ENCODE assay signal across 1 cellular context in genomic region chr20:57092112-57092899, GRCh38.
TF ChIP-seq lines count a peak whose summit lies in the region.

No MANE protein-coding gene starts in this region.

TF ChIP-seq in HepG2, 621 proteins besides CTCF, POLR2A, EP300 and RAD21 (continued from another document and continues in another):
- TF ChIP-seq KDM4B (CRISPR knock-in tag; IDR thresholded peaks at IDR 0.05) (peak; percentile 75; the same call in 1 of the 2 replicates), KLF13 (CRISPR knock-in tag; IDR thresholded peaks at IDR 0.05) (0 out of 2 replicates have a peak, but pooled peaks have one; percentile 36), ZNF615 (CRISPR knock-in tag; IDR thresholded peaks at IDR 0.05; ENCODE audit: borderline replicate concordance) (no peak), ZNF782 (CRISPR knock-in tag; IDR thresholded peaks at IDR 0.05; ENCODE audit: borderline replicate concordance) (peak; percentile 70; the same call in 1 of the 2 replicates), STAG1 (CRISPR knock-in tag; IDR thresholded peaks at IDR 0.05) (peak; percentile 93), HNRNPL (IDR thresholded peaks at IDR 0.05; ENCODE audit: low read depth, low read length) (peak; percentile 76; the same call in 1 of the 2 replicates), ZNF567 (CRISPR knock-in tag; IDR thresholded peaks at IDR 0.05; ENCODE audit: borderline replicate concordance) (0 out of 2 replicates have a peak, but pooled peaks have one; percentile 11), ZNF160 (CRISPR knock-in tag; IDR thresholded peaks at IDR 0.05) (peak; percentile 58; the same call in 1 of the 2 replicates), MED1 (CRISPR knock-in tag; IDR thresholded peaks at IDR 0.05) (peak; percentile 42; the same call in 1 of the 2 replicates), ZNF768 (CRISPR knock-in tag; IDR thresholded peaks at IDR 0.05) (peak; percentile 78; the same call in 1 of the 2 replicates), ZNF614 (CRISPR knock-in tag; IDR thresholded peaks at IDR 0.05; ENCODE audit: borderline replicate concordance) (peak; percentile 27; the same call in 1 of the 2 replicates), MTF2 (CRISPR knock-in tag; IDR thresholded peaks at IDR 0.05; ENCODE audit: borderline replicate concordance) (peak; percentile 67; the same call in 1 of the 2 replicates), ZNF724P (CRISPR knock-in tag; IDR thresholded peaks at IDR 0.05; ENCODE audit: borderline replicate concordance) (peak; percentile 16; the same call in 1 of the 2 replicates), ZNF318 (CRISPR knock-in tag; IDR thresholded peaks at IDR 0.05) (peak; percentile 38; the same call in 1 of the 2 replicates), HNF4G (IDR thresholded peaks at IDR 0.05; ENCODE audit: borderline replicate concordance, low read depth, low read length) (no peak), HNF4G (CRISPR knock-in tag; IDR thresholded peaks at IDR 0.05; ENCODE audit: borderline replicate concordance, low read depth) (no peak), WIZ (CRISPR knock-in tag; IDR thresholded peaks at IDR 0.05) (no peak), ZNF557 (CRISPR knock-in tag; IDR thresholded peaks at IDR 0.05) (no peak), ZNF775 (CRISPR knock-in tag; IDR thresholded peaks at IDR 0.05; ENCODE audit: borderline replicate concordance) (no peak), MEIS1 (CRISPR knock-in tag; IDR thresholded peaks at IDR 0.05; ENCODE audit: borderline replicate concordance) (peak; percentile 73; the same call in 1 of the 2 replicates), YY1 (IDR thresholded peaks at IDR 0.05; ENCODE audit: insufficient read depth, insufficient replicate concordance, low read depth, low read length) (peak; percentile 30), ZNF577 (CRISPR knock-in tag; IDR thresholded peaks at IDR 0.05; ENCODE audit: borderline replicate concordance, low read depth) (0 out of 2 replicates have a peak, but pooled peaks have one; percentile 71), FOXA1 (IDR thresholded peaks at IDR 0.05) (no peak), FOXA1 (CRISPR knock-in tag; IDR thresholded peaks at IDR 0.05) (peak; percentile 70), ZNF253 (CRISPR knock-in tag; IDR thresholded peaks at IDR 0.05; ENCODE audit: borderline replicate concordance) (no peak), SRSF1 (optimal IDR thresholded peaks at IDR 0.05; ENCODE audit: low read depth, low read length) (peak; percentile 44), MZF1 (CRISPR knock-in tag; IDR thresholded peaks at IDR 0.05; ENCODE audit: borderline replicate concordance) (0 out of 2 replicates have a peak, but pooled peaks have one; percentile 63), SPEN (CRISPR knock-in tag; IDR thresholded peaks at IDR 0.05; ENCODE audit: low read depth) (peak; percentile 46; the same call in 1 of the 2 replicates), BORCS8-MEF2B (CRISPR knock-in tag; IDR thresholded peaks at IDR 0.05) (peak; percentile 85)
- TF ChIP-seq, protein P1, sequence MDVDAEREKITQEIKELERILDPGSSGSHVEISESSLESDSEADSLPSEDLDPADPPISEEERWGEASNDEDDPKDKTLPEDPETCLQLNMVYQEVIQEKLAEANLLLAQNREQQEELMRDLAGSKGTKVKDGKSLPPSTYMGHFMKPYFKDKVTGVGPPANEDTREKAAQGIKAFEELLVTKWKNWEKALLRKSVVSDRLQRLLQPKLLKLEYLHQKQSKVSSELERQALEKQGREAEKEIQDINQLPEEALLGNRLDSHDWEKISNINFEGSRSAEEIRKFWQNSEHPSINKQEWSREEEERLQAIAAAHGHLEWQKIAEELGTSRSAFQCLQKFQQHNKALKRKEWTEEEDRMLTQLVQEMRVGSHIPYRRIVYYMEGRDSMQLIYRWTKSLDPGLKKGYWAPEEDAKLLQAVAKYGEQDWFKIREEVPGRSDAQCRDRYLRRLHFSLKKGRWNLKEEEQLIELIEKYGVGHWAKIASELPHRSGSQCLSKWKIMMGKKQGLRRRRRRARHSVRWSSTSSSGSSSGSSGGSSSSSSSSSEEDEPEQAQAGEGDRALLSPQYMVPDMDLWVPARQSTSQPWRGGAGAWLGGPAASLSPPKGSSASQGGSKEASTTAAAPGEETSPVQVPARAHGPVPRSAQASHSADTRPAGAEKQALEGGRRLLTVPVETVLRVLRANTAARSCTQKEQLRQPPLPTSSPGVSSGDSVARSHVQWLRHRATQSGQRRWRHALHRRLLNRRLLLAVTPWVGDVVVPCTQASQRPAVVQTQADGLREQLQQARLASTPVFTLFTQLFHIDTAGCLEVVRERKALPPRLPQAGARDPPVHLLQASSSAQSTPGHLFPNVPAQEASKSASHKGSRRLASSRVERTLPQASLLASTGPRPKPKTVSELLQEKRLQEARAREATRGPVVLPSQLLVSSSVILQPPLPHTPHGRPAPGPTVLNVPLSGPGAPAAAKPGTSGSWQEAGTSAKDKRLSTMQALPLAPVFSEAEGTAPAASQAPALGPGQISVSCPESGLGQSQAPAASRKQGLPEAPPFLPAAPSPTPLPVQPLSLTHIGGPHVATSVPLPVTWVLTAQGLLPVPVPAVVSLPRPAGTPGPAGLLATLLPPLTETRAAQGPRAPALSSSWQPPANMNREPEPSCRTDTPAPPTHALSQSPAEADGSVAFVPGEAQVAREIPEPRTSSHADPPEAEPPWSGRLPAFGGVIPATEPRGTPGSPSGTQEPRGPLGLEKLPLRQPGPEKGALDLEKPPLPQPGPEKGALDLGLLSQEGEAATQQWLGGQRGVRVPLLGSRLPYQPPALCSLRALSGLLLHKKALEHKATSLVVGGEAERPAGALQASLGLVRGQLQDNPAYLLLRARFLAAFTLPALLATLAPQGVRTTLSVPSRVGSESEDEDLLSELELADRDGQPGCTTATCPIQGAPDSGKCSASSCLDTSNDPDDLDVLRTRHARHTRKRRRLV (CRISPR knock-in tag; IDR thresholded peaks at IDR 0.05): no peak
- TF ChIP-seq, protein P2, sequence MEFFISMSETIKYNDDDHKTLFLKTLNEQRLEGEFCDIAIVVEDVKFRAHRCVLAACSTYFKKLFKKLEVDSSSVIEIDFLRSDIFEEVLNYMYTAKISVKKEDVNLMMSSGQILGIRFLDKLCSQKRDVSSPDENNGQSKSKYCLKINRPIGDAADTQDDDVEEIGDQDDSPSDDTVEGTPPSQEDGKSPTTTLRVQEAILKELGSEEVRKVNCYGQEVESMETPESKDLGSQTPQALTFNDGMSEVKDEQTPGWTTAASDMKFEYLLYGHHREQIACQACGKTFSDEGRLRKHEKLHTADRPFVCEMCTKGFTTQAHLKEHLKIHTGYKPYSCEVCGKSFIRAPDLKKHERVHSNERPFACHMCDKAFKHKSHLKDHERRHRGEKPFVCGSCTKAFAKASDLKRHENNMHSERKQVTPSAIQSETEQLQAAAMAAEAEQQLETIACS (CRISPR knock-in tag; IDR thresholded peaks at IDR 0.05): peak; percentile 99
- TF ChIP-seq, protein P3, sequence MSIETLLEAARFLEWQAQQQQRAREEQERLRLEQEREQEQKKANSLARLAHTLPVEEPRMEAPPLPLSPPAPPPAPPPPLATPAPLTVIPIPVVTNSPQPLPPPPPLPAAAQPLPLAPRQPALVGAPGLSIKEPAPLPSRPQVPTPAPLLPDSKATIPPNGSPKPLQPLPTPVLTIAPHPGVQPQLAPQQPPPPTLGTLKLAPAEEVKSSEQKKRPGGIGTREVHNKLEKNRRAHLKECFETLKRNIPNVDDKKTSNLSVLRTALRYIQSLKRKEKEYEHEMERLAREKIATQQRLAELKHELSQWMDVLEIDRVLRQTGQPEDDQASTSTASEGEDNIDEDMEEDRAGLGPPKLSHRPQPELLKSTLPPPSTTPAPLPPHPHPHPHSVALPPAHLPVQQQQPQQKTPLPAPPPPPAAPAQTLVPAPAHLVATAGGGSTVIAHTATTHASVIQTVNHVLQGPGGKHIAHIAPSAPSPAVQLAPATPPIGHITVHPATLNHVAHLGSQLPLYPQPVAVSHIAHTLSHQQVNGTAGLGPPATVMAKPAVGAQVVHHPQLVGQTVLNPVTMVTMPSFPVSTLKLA (IDR thresholded peaks at IDR 0.05): 0 out of 2 replicates have a peak, but pooled peaks have one; percentile 6
- TF ChIP-seq, protein P4, sequence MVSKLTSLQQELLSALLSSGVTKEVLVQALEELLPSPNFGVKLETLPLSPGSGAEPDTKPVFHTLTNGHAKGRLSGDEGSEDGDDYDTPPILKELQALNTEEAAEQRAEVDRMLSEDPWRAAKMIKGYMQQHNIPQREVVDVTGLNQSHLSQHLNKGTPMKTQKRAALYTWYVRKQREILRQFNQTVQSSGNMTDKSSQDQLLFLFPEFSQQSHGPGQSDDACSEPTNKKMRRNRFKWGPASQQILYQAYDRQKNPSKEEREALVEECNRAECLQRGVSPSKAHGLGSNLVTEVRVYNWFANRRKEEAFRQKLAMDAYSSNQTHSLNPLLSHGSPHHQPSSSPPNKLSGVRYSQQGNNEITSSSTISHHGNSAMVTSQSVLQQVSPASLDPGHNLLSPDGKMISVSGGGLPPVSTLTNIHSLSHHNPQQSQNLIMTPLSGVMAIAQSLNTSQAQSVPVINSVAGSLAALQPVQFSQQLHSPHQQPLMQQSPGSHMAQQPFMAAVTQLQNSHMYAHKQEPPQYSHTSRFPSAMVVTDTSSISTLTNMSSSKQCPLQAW (CRISPR knock-in tag; IDR thresholded peaks at IDR 0.05): 0 out of 2 replicates have a peak, but pooled peaks have one; percentile 45
- TF ChIP-seq, protein P5, sequence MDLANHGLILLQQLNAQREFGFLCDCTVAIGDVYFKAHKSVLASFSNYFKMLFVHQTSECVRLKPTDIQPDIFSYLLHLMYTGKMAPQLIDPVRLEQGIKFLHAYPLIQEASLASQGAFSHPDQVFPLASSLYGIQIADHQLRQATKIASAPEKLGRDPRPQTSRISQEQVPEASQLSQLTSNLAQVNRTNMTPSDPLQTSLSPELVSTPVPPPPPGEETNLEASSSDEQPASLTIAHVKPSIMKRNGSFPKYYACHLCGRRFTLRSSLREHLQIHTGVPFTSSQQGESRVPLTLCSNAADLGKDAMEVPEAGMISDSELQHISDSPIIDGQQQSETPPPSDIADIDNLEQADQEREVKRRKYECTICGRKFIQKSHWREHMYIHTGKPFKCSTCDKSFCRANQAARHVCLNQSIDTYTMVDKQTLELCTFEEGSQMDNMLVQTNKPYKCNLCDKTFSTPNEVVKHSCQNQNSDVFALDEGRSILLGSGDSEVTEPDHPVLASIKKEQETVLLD (CRISPR knock-in tag; IDR thresholded peaks at IDR 0.05; ENCODE audit: low read depth): 0 out of 2 replicates have a peak, but pooled peaks have one; percentile 8
- TF ChIP-seq, protein P6, sequence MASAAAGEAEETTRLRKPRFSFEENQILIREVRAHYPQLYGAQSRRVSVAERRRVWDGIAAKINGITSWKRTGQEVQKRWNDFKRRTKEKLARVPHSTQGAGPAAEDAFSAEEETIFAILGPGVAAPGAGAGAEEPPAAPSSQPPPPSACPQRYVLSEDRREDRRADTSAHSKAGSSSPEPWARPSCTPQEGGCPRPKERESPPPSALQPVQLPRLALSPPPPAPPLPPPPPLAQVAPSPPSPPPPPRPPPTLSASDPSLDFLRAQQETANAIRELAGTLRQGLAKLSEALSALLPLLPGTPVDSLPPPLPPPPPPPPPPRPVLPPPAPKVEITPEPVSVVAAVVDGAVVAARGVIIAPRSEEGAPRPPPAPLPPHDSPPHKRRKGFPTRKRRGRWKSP (CRISPR knock-in tag; IDR thresholded peaks at IDR 0.05): peak; percentile 62; the same call in 1 of the 2 replicates
